Comparison of ENCODE assay signal across 9 cellular contexts in genomic region chr11:118277312-118277711, GRCh38. TPM values are rescaled to one million over a fixed set of nuclear protein-coding genes. Genes with fewer than 3 reads are reported as not detected.
A peak's percentile ranks its signal among the peaks of the same experiment; 100 is the strongest.
DNase-seq lines count a peak whose midpoint lies in the region; ATAC-seq and TF ChIP-seq lines count a peak whose summit lies in the region.
"Had no signal": no experiment of that assay in that cellular context is flagged by ENCODE, and none has a peak within 500 bp of the region (broad histone marks: within the 10 kb centered on the region; RNA-seq: fewer than 3 reads in every experiment).

No MANE protein-coding gene starts in this region.

- no peaks in the 10 kb centered on the region for H3K9me3 Mint-ChIP-seq in activated CD8-positive, alpha-beta memory T cell treated with anti-CD3 and anti-CD28 coated beads, Interleukin-2, amount 10 ng/mL, durations not matched to agents 7 days and 5 days (ENCODE audit: low read depth)
- H3K9me3 Mint-ChIP-seq in type B pancreatic cell (no peaks in the 10 kb centered on the region), endothelial cell (ENCODE audit: unreplicated experiment) (no peaks in the 10 kb centered on the region)

- H3K36me3 Mint-ChIP-seq in activated CD8-positive, alpha-beta memory T cell treated with anti-CD3 and anti-CD28 coated beads, Interleukin-2, amount 10 ng/mL, durations not matched to agents 7 days and 5 days = peaks cover 1% of the 10 kb centered on the region
- H3K36me3 Mint-ChIP-seq in type B pancreatic cell (peaks cover 1% of the 10 kb centered on the region), endothelial cell (ENCODE audit: low read depth, unreplicated experiment) (no peaks in the 10 kb centered on the region)

- H3K27ac Mint-ChIP-seq in activated CD8-positive, alpha-beta memory T cell treated with anti-CD3 and anti-CD28 coated beads, Interleukin-2, amount 10 ng/mL, durations not matched to agents 7 days and 5 days = no peak overlapping the region
- H3K27ac Mint-ChIP-seq in type B pancreatic cell (peak overlapping the region; percentile 66), endothelial cell (ENCODE audit: unreplicated experiment) (no peak overlapping the region)

- peaks cover 0 to 7% (median 0%) of the 10 kb centered on the region in 4 donors for H3K27me3 ChIP-seq in esophagus squamous epithelium

- H3K4me1 ChIP-seq in esophagus squamous epithelium = peaks cover 20 to 74% (median 38%) of the 10 kb centered on the region in 3 donors
- H3K4me1 ChIP-seq: BE2C had no signal

- H3K9me3 ChIP-seq in esophagus squamous epithelium = no peaks in the 10 kb centered on the region
- H3K9me3 ChIP-seq: BE2C had no signal

- peak; percentile 55 for DNase-seq in activated CD8-positive, alpha-beta memory T cell treated with anti-CD3 and anti-CD28 coated beads, Interleukin-2, amount 10 ng/mL, durations not matched to agents 7 days and 5 days
- no peak for DNase-seq in activated CD8-positive, alpha-beta memory T cell treated with anti-CD3 and anti-CD28 coated beads for 24 hours
- DNase-seq in RPMI7951 (ENCODE audit: low read depth) = peak; percentile 20
- no peak for DNase-seq in esophagus squamous epithelium (lab: John Stamatoyannopoulos, UW)
- DNase-seq in type B pancreatic cell (ENCODE audit: extremely low spot score, unreplicated experiment) = no peak
- DNase-seq in endothelial cell (ENCODE audit: low spot score) = no peak
- DNase-seq: BE2C had no signal

- CTCF ChIA-PET in activated CD8-positive, alpha-beta memory T cell treated with anti-CD3 and anti-CD28 coated beads, Interleukin-2, amount 10 ng/mL, durations not matched to agents 7 days and 5 days (lab: Charles Lee) = interaction anchor here (0.7 to 2.4 kb wide), 12 partner anchors 13 to 133 kb away, joined by 3 to 11 read pairs (median 4); partner anchors contain the start of gene MPZL2

- peak; percentile 69 for ATAC-seq in activated CD8-positive, alpha-beta memory T cell treated with anti-CD3 and anti-CD28 coated beads, Interleukin-2, amount 10 ng/mL, durations not matched to agents 7 days and 5 days
- ATAC-seq in GM19452 (IDR thresholded peaks at IDR 0.05; ENCODE audit: unreplicated experiment) = no peak
- ATAC-seq in GM21737 (IDR thresholded peaks at IDR 0.05; ENCODE audit: unreplicated experiment) = no peak

- no peaks in the 10 kb centered on the region for H3K36me3 ChIP-seq in esophagus squamous epithelium
- H3K36me3 ChIP-seq: BE2C had no signal

- peak in 1 of 4 donors; percentile 29 for TF ChIP-seq POLR2A in esophagus squamous epithelium (IDR thresholded peaks at IDR 0.05)

- peak overlapping the region in 1 of 4 donors; percentile 1 for H3K4me3 ChIP-seq in esophagus squamous epithelium

- peaks cover 36% of the 10 kb centered on the region for H3K4me1 Mint-ChIP-seq in activated CD8-positive, alpha-beta memory T cell treated with anti-CD3 and anti-CD28 coated beads, Interleukin-2, amount 10 ng/mL, durations not matched to agents 7 days and 5 days
- no peaks in the 10 kb centered on the region for H3K4me1 Mint-ChIP-seq in type B pancreatic cell (ENCODE audit: unreplicated experiment)
- H3K4me1 Mint-ChIP-seq in endothelial cell (ENCODE audit: unreplicated experiment) = peaks cover 23% of the 10 kb centered on the region

- H3K4me3 Mint-ChIP-seq in activated CD8-positive, alpha-beta memory T cell treated with anti-CD3 and anti-CD28 coated beads, Interleukin-2, amount 10 ng/mL, durations not matched to agents 7 days and 5 days = no peak overlapping the region
- H3K4me3 Mint-ChIP-seq in type B pancreatic cell = no peak overlapping the region
- no peak overlapping the region for H3K4me3 Mint-ChIP-seq in endothelial cell (ENCODE audit: unreplicated experiment)

- H3K27me3 Mint-ChIP-seq in activated CD8-positive, alpha-beta memory T cell treated with anti-CD3 and anti-CD28 coated beads, Interleukin-2, amount 10 ng/mL, durations not matched to agents 7 days and 5 days = no peaks in the 10 kb centered on the region
- H3K27me3 Mint-ChIP-seq in type B pancreatic cell = peaks cover 31% of the 10 kb centered on the region
- H3K27me3 Mint-ChIP-seq in endothelial cell (ENCODE audit: unreplicated experiment) = no peaks in the 10 kb centered on the region

- 10 to 31% methylated on average over 1 of the region's 1 CpG for WGBS in esophagus squamous epithelium, 2 donors

- intact Hi-C loops in esophagus squamous epithelium (cut with DNase I) = no loop called here

- H3K27ac ChIP-seq in esophagus squamous epithelium = peak overlapping the region; percentile 84 to 90 (median 88)

- TF ChIP-seq CTCF in esophagus squamous epithelium (IDR thresholded peaks at IDR 0.05) = no peak
- no peak for TF ChIP-seq CTCF in type B pancreatic cell (conservative IDR thresholded peaks at IDR 0.05)
- TF ChIP-seq CTCF in endothelial cell (IDR thresholded peaks at IDR 0.05; ENCODE audit: unreplicated experiment) = no peak

RNA-seq across cellular contexts. Expression of gene MPZL2, which starts 13.2 kb away (rescaled TPM):
- 1 to 10 TPM; 3.0 to 3.2 TPM for total RNA-seq in activated CD8-positive, alpha-beta memory T cell treated with anti-CD3 and anti-CD28 coated beads, Interleukin-2, amount 10 ng/mL, durations not matched to agents 7 days and 5 days
- 0.72 TPM in 1 of 2 replicates, not detected in the other for total RNA-seq in RPMI7951 (2014; rRNA removed; shearing (Covaris generic))
- total RNA-seq in esophagus squamous epithelium (100 to 1,000 TPM; 249 to 491 (median 352) TPM), type B pancreatic cell (ENCODE audit: low replicate concordance) (32.7 and 113 TPM in 2 replicates), endothelial cell (ENCODE audit: unreplicated experiment) (1.0 TPM)

RNA-seq across cellular contexts. Expression of gene MPZL3, which starts 25.1 kb away (rescaled TPM):
- total RNA-seq in activated CD8-positive, alpha-beta memory T cell treated with anti-CD3 and anti-CD28 coated beads, Interleukin-2, amount 10 ng/mL, durations not matched to agents 7 days and 5 days = 10 to 100 TPM; 20.4 to 28.4 TPM
- 0.68 and 0.72 TPM in 2 replicates for total RNA-seq in RPMI7951 (2014; rRNA removed; shearing (Covaris generic))
- 10 to 100 TPM; 17.4 to 44.4 (median 32.4) TPM for total RNA-seq in esophagus squamous epithelium
- total RNA-seq in type B pancreatic cell (ENCODE audit: low replicate concordance) = 10.2 and 32.1 TPM in 2 replicates
- 10.7 TPM for total RNA-seq in endothelial cell (ENCODE audit: unreplicated experiment)

RNA-seq across cellular contexts. Expression of gene CD3E, which starts 27.2 kb away (rescaled TPM):
- total RNA-seq in activated CD8-positive, alpha-beta memory T cell treated with anti-CD3 and anti-CD28 coated beads, Interleukin-2, amount 10 ng/mL, durations not matched to agents 7 days and 5 days = 100 to 1,000 TPM; 526 to 535 TPM
- not detected in 2 replicates for total RNA-seq in RPMI7951 (2014; rRNA removed; shearing (Covaris generic))
- 1 to 10 TPM; 1.9 to 7.8 (median 3.1) TPM for total RNA-seq in esophagus squamous epithelium
- not detected in 2 replicates for total RNA-seq in type B pancreatic cell (ENCODE audit: low replicate concordance)
- total RNA-seq in endothelial cell (ENCODE audit: unreplicated experiment) = not detected

RNA-seq across cellular contexts. Expression of gene JAML, which starts 52.5 kb away (rescaled TPM):
- 100 to 1,000 TPM; 139 to 142 TPM for total RNA-seq in activated CD8-positive, alpha-beta memory T cell treated with anti-CD3 and anti-CD28 coated beads, Interleukin-2, amount 10 ng/mL, durations not matched to agents 7 days and 5 days
- not detected in 2 replicates for total RNA-seq in RPMI7951 (2014; rRNA removed; shearing (Covaris generic))
- 10 to 100 TPM in 2 of 4 donors, 1 to 10 TPM in 2; 2.2 to 17.9 (median 9.5) TPM for total RNA-seq in esophagus squamous epithelium
- total RNA-seq in type B pancreatic cell (ENCODE audit: low replicate concordance) = 0.19 and 0.57 TPM in 2 replicates
- 0.31 TPM for total RNA-seq in endothelial cell (ENCODE audit: unreplicated experiment)

Comparison
In these comparisons a context has a peak if more than half of its experiments do, and no peak if none do; other contexts are left out.
1. DNase-seq: peak in activated CD8-positive, alpha-beta memory T cell treated with anti-CD3 and anti-CD28 coated beads, Interleukin-2, amount 10 ng/mL, durations not matched to agents 7 days and 5 days (single experiment) and RPMI7951 (single experiment); none in activated CD8-positive, alpha-beta memory T cell treated with anti-CD3 and anti-CD28 coated beads for 24 hours (single experiment), esophagus squamous epithelium (single experiment), type B pancreatic cell (single experiment) and endothelial cell (single experiment).
2. RNA of gene CD3E, which starts 27.2 kb away (total RNA-seq): 526 to 535 TPM in activated CD8-positive, alpha-beta memory T cell treated with anti-CD3 and anti-CD28 coated beads, Interleukin-2, amount 10 ng/mL, durations not matched to agents 7 days and 5 days; 1.9 to 7.8 TPM in esophagus squamous epithelium, not detected in type B pancreatic cell, not detected in RPMI7951 and not detected in endothelial cell (single experiment); every median in the first group is over 10 times any median in the second.